1 cellular context compared by ENCODE assay signal in the genomic region with DNA sequence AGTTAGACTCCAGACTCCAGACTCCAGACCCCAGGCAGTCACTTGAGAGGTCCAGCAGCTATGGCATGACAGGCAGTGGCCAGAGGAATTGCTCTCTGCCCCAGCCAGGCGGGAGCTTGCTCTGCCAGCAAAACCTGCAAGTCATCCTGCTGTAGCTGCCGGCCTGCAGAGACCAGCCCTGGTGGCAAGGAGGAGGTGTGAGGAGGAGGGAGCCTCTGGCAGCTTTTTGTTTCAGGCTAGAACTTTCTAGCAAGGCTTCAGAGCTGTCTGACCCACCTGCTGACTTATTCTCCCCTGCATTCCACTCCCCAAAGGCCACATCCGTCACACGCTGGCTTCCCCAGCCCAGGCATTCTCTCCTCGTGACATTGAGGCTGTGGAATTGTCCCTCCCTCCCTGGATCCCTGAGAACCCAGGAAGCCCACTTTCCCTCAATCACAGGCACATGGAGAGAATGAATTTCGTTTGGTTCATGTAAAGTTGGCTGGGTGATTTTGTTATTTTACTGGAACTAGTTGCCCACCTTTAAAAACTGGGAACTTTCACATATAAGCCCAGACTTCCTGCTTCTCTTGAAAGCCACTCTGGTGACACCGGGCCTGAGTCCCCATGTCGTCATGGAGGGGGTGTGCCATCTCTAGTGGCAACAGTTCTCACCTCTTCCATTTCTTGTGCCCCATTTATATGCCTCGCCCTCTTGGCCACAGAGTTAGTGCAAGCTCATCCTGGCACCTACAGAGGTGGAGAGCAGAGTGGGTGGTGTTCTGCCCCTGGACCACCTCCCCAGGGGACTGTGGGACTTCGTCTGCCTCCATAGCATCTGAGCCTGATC.
A peak's percentile ranks its signal among the peaks of the same experiment; 100 is the strongest.
TF ChIP-seq lines count a peak whose summit lies in the region.

No MANE protein-coding gene starts in this region.

TF ChIP-seq in K562, 482 proteins besides CTCF, POLR2A, EP300 and RAD21 (continued from another document and continues in another):
- TF ChIP-seq, protein P1, sequence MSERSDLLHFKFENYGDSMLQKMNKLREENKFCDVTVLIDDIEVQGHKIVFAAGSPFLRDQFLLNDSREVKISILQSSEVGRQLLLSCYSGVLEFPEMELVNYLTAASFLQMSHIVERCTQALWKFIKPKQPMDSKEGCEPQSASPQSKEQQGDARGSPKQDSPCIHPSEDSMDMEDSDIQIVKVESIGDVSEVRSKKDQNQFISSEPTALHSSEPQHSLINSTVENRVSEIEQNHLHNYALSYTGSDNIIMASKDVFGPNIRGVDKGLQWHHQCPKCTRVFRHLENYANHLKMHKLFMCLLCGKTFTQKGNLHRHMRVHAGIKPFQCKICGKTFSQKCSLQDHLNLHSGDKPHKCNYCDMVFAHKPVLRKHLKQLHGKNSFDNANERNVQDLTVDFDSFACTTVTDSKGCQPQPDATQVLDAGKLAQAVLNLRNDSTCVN (CRISPR knock-in tag; IDR thresholded peaks at IDR 0.05): no peak
- TF ChIP-seq ZNF609 (CRISPR knock-in tag; IDR thresholded peaks at IDR 0.05; ENCODE audit: borderline replicate concordance) (no peak), NONO (IDR thresholded peaks at IDR 0.05; ENCODE audit: low read depth in 2 of 2, low read length in 1 of 2) (no peak), FOXJ3 (CRISPR knock-in tag; IDR thresholded peaks at IDR 0.05) (no peak), NR2C2 (CRISPR knock-in tag; IDR thresholded peaks at IDR 0.05) (no peak), NR2C2 (tag; IDR thresholded peaks at IDR 0.05) (peak; percentile 62; the same call in 1 of the 2 replicates), POLR2AphosphoS2 (IDR thresholded peaks at IDR 0.05; ENCODE audit: low read length) (no peak), ZNF707 (CRISPR knock-in tag; conservative IDR thresholded peaks at IDR 0.05) (no peak), ELF4 (CRISPR knock-in tag; IDR thresholded peaks at IDR 0.05) (no peak; the same call in 1 of the 2 replicates), CCNT2 (IDR thresholded peaks at IDR 0.05; ENCODE audit: borderline replicate concordance, extremely low read depth, insufficient read length, low read depth, low read length) (no peak), BDP1 (IDR thresholded peaks at IDR 0.05; ENCODE audit: insufficient read depth, insufficient read length) (no peak), BRCA1 (IDR thresholded peaks at IDR 0.05) (no peak), BRCA1 (CRISPR knock-in tag; IDR thresholded peaks at IDR 0.05) (no peak), RBM39 (optimal IDR thresholded peaks at IDR 0.05; ENCODE audit: low read depth, low read length) (no peak), ZNF263 (CRISPR knock-in tag; IDR thresholded peaks at IDR 0.05; ENCODE audit: borderline replicate concordance) (peak; percentile 86), GABPA (tag; conservative IDR thresholded peaks at IDR 0.05; ENCODE audit: low read depth) (no peak), ZFP1 (CRISPR knock-in tag; IDR thresholded peaks at IDR 0.05) (no peak), ATF1 (CRISPR knock-in tag; IDR thresholded peaks at IDR 0.05) (no peak), ATF1 (tag; IDR thresholded peaks at IDR 0.05) (peak; percentile 54), TCFL5 (CRISPR knock-in tag; conservative IDR thresholded peaks at IDR 0.05) (no peak), NCOA1 (IDR thresholded peaks at IDR 0.05; ENCODE audit: low read depth) (no peak), SP1 (CRISPR knock-in tag; IDR thresholded peaks at IDR 0.05) (no peak), TSC22D4 (tag; IDR thresholded peaks at IDR 0.05) (no peak), ZNF589 (CRISPR knock-in tag; IDR thresholded peaks at IDR 0.05; ENCODE audit: low read depth) (peak; percentile 83; the same call in 1 of the 2 replicates), NFATC3 (IDR thresholded peaks at IDR 0.05) (no peak), RBBP5 (IDR thresholded peaks at IDR 0.05; ENCODE audit: borderline replicate concordance, insufficient read depth, low read length, poor library complexity, severe bottlenecking) (no peak), HNRNPH1 (optimal IDR thresholded peaks at IDR 0.05; ENCODE audit: low read depth, low read length) (no peak), ZNF224 (CRISPR knock-in tag; IDR thresholded peaks at IDR 0.05) (no peak), BHLHE40 (IDR thresholded peaks at IDR 0.05; ENCODE audit: low read length) (peak; percentile 51), HNRNPUL1 (IDR thresholded peaks at IDR 0.05; ENCODE audit: low read length) (no peak), ZNF280A (IDR thresholded peaks at IDR 0.05; ENCODE audit: low read depth, partially characterized antibody) (no peak), ZNF518B (CRISPR knock-in tag; IDR thresholded peaks at IDR 0.05) (no peak), TRIM28 (IDR thresholded peaks at IDR 0.05) (no peak), ZSCAN29 (IDR thresholded peaks at IDR 0.05) (no peak), MIER1 (IDR thresholded peaks at IDR 0.05; ENCODE audit: low read depth) (no peak)
- TF ChIP-seq, protein P2, sequence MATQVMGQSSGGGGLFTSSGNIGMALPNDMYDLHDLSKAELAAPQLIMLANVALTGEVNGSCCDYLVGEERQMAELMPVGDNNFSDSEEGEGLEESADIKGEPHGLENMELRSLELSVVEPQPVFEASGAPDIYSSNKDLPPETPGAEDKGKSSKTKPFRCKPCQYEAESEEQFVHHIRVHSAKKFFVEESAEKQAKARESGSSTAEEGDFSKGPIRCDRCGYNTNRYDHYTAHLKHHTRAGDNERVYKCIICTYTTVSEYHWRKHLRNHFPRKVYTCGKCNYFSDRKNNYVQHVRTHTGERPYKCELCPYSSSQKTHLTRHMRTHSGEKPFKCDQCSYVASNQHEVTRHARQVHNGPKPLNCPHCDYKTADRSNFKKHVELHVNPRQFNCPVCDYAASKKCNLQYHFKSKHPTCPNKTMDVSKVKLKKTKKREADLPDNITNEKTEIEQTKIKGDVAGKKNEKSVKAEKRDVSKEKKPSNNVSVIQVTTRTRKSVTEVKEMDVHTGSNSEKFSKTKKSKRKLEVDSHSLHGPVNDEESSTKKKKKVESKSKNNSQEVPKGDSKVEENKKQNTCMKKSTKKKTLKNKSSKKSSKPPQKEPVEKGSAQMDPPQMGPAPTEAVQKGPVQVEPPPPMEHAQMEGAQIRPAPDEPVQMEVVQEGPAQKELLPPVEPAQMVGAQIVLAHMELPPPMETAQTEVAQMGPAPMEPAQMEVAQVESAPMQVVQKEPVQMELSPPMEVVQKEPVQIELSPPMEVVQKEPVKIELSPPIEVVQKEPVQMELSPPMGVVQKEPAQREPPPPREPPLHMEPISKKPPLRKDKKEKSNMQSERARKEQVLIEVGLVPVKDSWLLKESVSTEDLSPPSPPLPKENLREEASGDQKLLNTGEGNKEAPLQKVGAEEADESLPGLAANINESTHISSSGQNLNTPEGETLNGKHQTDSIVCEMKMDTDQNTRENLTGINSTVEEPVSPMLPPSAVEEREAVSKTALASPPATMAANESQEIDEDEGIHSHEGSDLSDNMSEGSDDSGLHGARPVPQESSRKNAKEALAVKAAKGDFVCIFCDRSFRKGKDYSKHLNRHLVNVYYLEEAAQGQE (CRISPR knock-in tag; IDR thresholded peaks at IDR 0.05; ENCODE audit: low read depth): no peak
- TF ChIP-seq, protein P3, sequence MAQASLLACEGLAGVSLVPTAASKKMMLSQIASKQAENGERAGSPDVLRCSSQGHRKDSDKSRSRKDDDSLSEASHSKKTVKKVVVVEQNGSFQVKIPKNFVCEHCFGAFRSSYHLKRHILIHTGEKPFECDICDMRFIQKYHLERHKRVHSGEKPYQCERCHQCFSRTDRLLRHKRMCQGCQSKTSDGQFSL (CRISPR knock-in tag; IDR thresholded peaks at IDR 0.05): no peak
- TF ChIP-seq, protein P3 (tag; IDR thresholded peaks at IDR 0.05): no peak
- TF ChIP-seq, protein P4, sequence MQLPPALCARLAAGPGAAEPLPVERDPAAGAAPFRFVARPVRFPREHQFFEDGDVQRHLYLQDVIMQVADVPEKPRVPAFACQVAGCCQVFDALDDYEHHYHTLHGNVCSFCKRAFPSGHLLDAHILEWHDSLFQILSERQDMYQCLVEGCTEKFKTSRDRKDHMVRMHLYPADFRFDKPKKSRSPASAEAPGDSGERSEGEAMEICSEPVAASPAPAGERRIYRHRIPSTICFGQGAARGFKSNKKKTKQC (CRISPR knock-in tag; IDR thresholded peaks at IDR 0.05): no peak
- TF ChIP-seq, protein P5, sequence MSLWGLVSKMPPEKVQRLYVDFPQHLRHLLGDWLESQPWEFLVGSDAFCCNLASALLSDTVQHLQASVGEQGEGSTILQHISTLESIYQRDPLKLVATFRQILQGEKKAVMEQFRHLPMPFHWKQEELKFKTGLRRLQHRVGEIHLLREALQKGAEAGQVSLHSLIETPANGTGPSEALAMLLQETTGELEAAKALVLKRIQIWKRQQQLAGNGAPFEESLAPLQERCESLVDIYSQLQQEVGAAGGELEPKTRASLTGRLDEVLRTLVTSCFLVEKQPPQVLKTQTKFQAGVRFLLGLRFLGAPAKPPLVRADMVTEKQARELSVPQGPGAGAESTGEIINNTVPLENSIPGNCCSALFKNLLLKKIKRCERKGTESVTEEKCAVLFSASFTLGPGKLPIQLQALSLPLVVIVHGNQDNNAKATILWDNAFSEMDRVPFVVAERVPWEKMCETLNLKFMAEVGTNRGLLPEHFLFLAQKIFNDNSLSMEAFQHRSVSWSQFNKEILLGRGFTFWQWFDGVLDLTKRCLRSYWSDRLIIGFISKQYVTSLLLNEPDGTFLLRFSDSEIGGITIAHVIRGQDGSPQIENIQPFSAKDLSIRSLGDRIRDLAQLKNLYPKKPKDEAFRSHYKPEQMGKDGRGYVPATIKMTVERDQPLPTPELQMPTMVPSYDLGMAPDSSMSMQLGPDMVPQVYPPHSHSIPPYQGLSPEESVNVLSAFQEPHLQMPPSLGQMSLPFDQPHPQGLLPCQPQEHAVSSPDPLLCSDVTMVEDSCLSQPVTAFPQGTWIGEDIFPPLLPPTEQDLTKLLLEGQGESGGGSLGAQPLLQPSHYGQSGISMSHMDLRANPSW (CRISPR knock-in tag; IDR thresholded peaks at IDR 0.05): no peak
- TF ChIP-seq, protein P6, sequence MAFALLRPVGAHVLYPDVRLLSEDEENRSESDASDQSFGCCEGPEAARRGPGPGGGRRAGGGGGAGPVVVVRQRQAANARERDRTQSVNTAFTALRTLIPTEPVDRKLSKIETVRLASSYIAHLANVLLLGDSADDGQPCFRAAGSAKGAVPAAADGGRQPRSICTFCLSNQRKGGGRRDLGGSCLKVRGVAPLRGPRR (CRISPR knock-in tag; IDR thresholded peaks at IDR 0.05): no peak
